ENCODE assay signal across 15 cellular contexts in genomic region chr6:10733151-10733715, GRCh38. TPM values are rescaled to one million over a fixed set of nuclear protein-coding genes. Genes with fewer than 3 reads are reported as not detected.
A peak's percentile ranks its signal among the peaks of the same experiment; 100 is the strongest.
DNase-seq lines count a peak whose midpoint lies in the region; ATAC-seq, FAIRE-seq and TF ChIP-seq lines count a peak whose summit lies in the region.
"Had no signal": no experiment of that assay in that cellular context is flagged by ENCODE, and none has a peak within 500 bp of the region (broad histone marks: within the 10 kb centered on the region; RNA-seq: fewer than 3 reads in every experiment).

No MANE protein-coding gene starts in this region.

- intact Hi-C loops in CD8-positive, alpha-beta T cell (cut with DNase I, micrococcal nuclease), result no loop called here
- intact Hi-C loops in naive thymus-derived CD4-positive, alpha-beta T cell (cut with micrococcal nuclease), result no loop called here

- no peak overlapping the region for H3K4me3 Mint-ChIP-seq in CD8-positive, alpha-beta T cell
- H3K4me3 Mint-ChIP-seq in HFFc6, result no peak overlapping the region
- H3K4me3 Mint-ChIP-seq in astrocyte (ENCODE audit: unreplicated experiment), result no peak overlapping the region
- no peak overlapping the region for H3K4me3 Mint-ChIP-seq in naive thymus-derived CD4-positive, alpha-beta T cell

- H3K4me1 ChIP-seq in CD8-positive, alpha-beta T cell (ENCODE audit: insufficient read depth, low read length), result no peaks in the 10 kb centered on the region
- H3K4me1 ChIP-seq in astrocyte (ENCODE audit: insufficient read depth, low read length), result peaks cover 8% of the 10 kb centered on the region
- H3K4me1 ChIP-seq in naive thymus-derived CD4-positive, alpha-beta T cell (ENCODE audit: control insufficient read depth in 2 of 2, insufficient read depth in 2 of 2, low read length in 2 of 2), result peaks cover 0 to 6% of the 10 kb centered on the region in 2 donors

- CTCF ChIA-PET in CD8-positive, alpha-beta T cell (lab: Charles Lee), result interaction anchor here (1.1 kb wide), 1 partner anchor 68 kb away, joined by 3 read pairs; no protein-coding TSS in a partner anchor
- CTCF ChIA-PET in naive thymus-derived CD4-positive, alpha-beta T cell (lab: Charles Lee), result no interaction called here

- H2AFZ ChIP-seq in astrocyte (ENCODE audit: low read depth, low read length), result no peak overlapping the region

- no peak overlapping the region for H3K4me3 ChIP-seq in CD8-positive, alpha-beta T cell (ENCODE audit: low read depth, low read length)
- no peak overlapping the region for H3K4me3 ChIP-seq in astrocyte (ENCODE audit: insufficient read depth, low read depth, low read length)
- no peak overlapping the region for H3K4me3 ChIP-seq in naive thymus-derived CD4-positive, alpha-beta T cell (ENCODE audit: low read length)
- H3K4me3 ChIP-seq: dorsolateral prefrontal cortex had no signal

- H3K4me2 ChIP-seq in astrocyte (ENCODE audit: low read length), result no peak overlapping the region

- no peaks in the 10 kb centered on the region for H3K9me3 Mint-ChIP-seq in CD8-positive, alpha-beta T cell
- H3K9me3 Mint-ChIP-seq in HFFc6 (no peaks in the 10 kb centered on the region), astrocyte (ENCODE audit: unreplicated experiment) (no peaks in the 10 kb centered on the region)
- no peaks in the 10 kb centered on the region for H3K9me3 Mint-ChIP-seq in naive thymus-derived CD4-positive, alpha-beta T cell

- peaks cover under 1% of the 10 kb centered on the region for H3K79me2 ChIP-seq in astrocyte (ENCODE audit: insufficient read depth, low read length)

- peak in 3 of 7 experiments; percentile 26 to 41 (median 29) for DNase-seq in CD8-positive, alpha-beta T cell
- DNase-seq in HFFc6 (no peak), astrocyte (ENCODE audit: low read depth) (peak; percentile 53), hepatic stellate cell (ENCODE audit: low spot score) (no peak), NCI-H2227 treated with DMSO at 0.1 percent for 48 hours (lab: John Stamatoyannopoulos, UW) (no peak)
- no peak for DNase-seq in naive thymus-derived CD4-positive, alpha-beta T cell
- DNase-seq: C1 segment of cervical spinal cord; dorsolateral prefrontal cortex; foreskin melanocyte; NCI-H1436; Right ventricle myocardium superior; stimulated activated CD4-positive, alpha-beta T cell treated with anti-CD3 and anti-CD28 coated beads, Interleukin-4, amount 100 ng/mL, for 1 hour; stimulated activated naive CD8-positive, alpha-beta T cell treated with anti-CD3 and anti-CD28 coated beads, Interleukin-15, Interleukin-2, amounts not matched to agents 100 U/mL and 50 U/mL, for 24 hours had no signal

- no peaks in the 10 kb centered on the region for H3K27me3 ChIP-seq in CD8-positive, alpha-beta T cell (ENCODE audit: insufficient read depth, low read length)
- H3K27me3 ChIP-seq in astrocyte (ENCODE audit: insufficient read depth, low read length), result no peaks in the 10 kb centered on the region
- no peaks in the 10 kb centered on the region for H3K27me3 ChIP-seq in naive thymus-derived CD4-positive, alpha-beta T cell (ENCODE audit: control insufficient read depth in 2 of 2, insufficient read depth in 2 of 2, low read length in 2 of 2)
- H3K27me3 ChIP-seq: dorsolateral prefrontal cortex had no signal

- ATAC-seq in CD8-positive, alpha-beta T cell, result peak; percentile 65
- peak; percentile 61 for ATAC-seq in naive thymus-derived CD4-positive, alpha-beta T cell
- ATAC-seq in HG03159 (IDR thresholded peaks at IDR 0.05; ENCODE audit: unreplicated experiment) (no peak), GM19035 (IDR thresholded peaks at IDR 0.05; ENCODE audit: unreplicated experiment) (no peak)
- ATAC-seq: stimulated activated naive CD8-positive, alpha-beta T cell treated with anti-CD3 and anti-CD28 coated beads, Interleukin-15, Interleukin-2, amounts not matched to agents 100 U/mL and 50 U/mL, for 24 hours had no signal

- no peak overlapping the region for H3K27ac Mint-ChIP-seq in CD8-positive, alpha-beta T cell
- H3K27ac Mint-ChIP-seq in HFFc6, result peak overlapping the region; percentile 88
- H3K27ac Mint-ChIP-seq in astrocyte (ENCODE audit: unreplicated experiment), result peak overlapping the region; percentile 10
- H3K27ac Mint-ChIP-seq in naive thymus-derived CD4-positive, alpha-beta T cell, result no peak overlapping the region

- POLR2A ChIA-PET in CD8-positive, alpha-beta T cell (lab: Charles Lee), result interaction anchor here (0.8 to 1.3 kb wide), 3 partner anchors 10 to 32 kb away, joined by 3 read pairs; no protein-coding TSS in a partner anchor
- POLR2A ChIA-PET in naive thymus-derived CD4-positive, alpha-beta T cell (lab: Charles Lee), result interaction anchor here (0.6 to 1.1 kb wide), 3 partner anchors 9 to 223 kb away, joined by 3 to 5 read pairs (median 4); no protein-coding TSS in a partner anchor

- H3K36me3 ChIP-seq in CD8-positive, alpha-beta T cell (ENCODE audit: insufficient read depth, low read length), result peaks cover 5% of the 10 kb centered on the region
- peaks cover 16% of the 10 kb centered on the region for H3K36me3 ChIP-seq in astrocyte (ENCODE audit: insufficient read depth, low read length)
- peaks cover 0 to 22% (median 5%) of the 10 kb centered on the region in 3 experiments for H3K36me3 ChIP-seq in naive thymus-derived CD4-positive, alpha-beta T cell (ENCODE audit: control insufficient read depth in 2 of 3, insufficient read depth in 3 of 3, low read length in 3 of 3)

- no peaks in the 10 kb centered on the region for H3K27me3 Mint-ChIP-seq in CD8-positive, alpha-beta T cell (ENCODE audit: low read depth)
- H3K27me3 Mint-ChIP-seq in HFFc6 (ENCODE audit: insufficient read depth), result no peaks in the 10 kb centered on the region; the same call in 1 of the 2 replicates
- H3K27me3 Mint-ChIP-seq in astrocyte (ENCODE audit: low read depth, unreplicated experiment), result no peaks in the 10 kb centered on the region
- no peaks in the 10 kb centered on the region for H3K27me3 Mint-ChIP-seq in naive thymus-derived CD4-positive, alpha-beta T cell

- no peak for FAIRE-seq in astrocyte (lab: Jason Lieb, UNC)

- H3K9ac ChIP-seq in astrocyte (ENCODE audit: low read length), result no peak overlapping the region

- TF ChIP-seq CTCF in CD8-positive, alpha-beta T cell (IDR thresholded peaks at IDR 0.05), result no peak
- TF ChIP-seq CTCF in HFFc6 (IDR thresholded peaks at IDR 0.05), result no peak
- no peak for TF ChIP-seq CTCF in astrocyte (IDR thresholded peaks at IDR 0.05; ENCODE audit: insufficient read depth, low read depth, low read length)

- no peaks in the 10 kb centered on the region for H3K9me3 ChIP-seq in CD8-positive, alpha-beta T cell (ENCODE audit: low read length)
- H3K9me3 ChIP-seq in astrocyte (ENCODE audit: insufficient read depth, low read depth, low read length), result no peaks in the 10 kb centered on the region
- no peaks in the 10 kb centered on the region for H3K9me3 ChIP-seq in naive thymus-derived CD4-positive, alpha-beta T cell (ENCODE audit: control insufficient read depth in 2 of 3, low read length in 3 of 3)

- peaks cover 3% of the 10 kb centered on the region for H3K4me1 Mint-ChIP-seq in CD8-positive, alpha-beta T cell (ENCODE audit: low read depth)
- H3K4me1 Mint-ChIP-seq in HFFc6 (ENCODE audit: low read depth), result peaks cover 25% of the 10 kb centered on the region
- H3K4me1 Mint-ChIP-seq in astrocyte (ENCODE audit: low read depth, unreplicated experiment), result peaks cover 29% of the 10 kb centered on the region
- H3K4me1 Mint-ChIP-seq in naive thymus-derived CD4-positive, alpha-beta T cell, result peaks cover 0 to 4% (median under 1%) of the 10 kb centered on the region in 7 donors

- no peak overlapping the region for H3K27ac ChIP-seq in CD8-positive, alpha-beta T cell (ENCODE audit: low read depth, low read length)
- no peak overlapping the region for H3K27ac ChIP-seq in astrocyte (ENCODE audit: low read depth, low read length)
- H3K27ac ChIP-seq in naive thymus-derived CD4-positive, alpha-beta T cell (ENCODE audit: low read depth, low read length), result no peak overlapping the region
- H3K27ac ChIP-seq: dorsolateral prefrontal cortex had no signal

- peaks cover 43% of the 10 kb centered on the region for H3K36me3 Mint-ChIP-seq in CD8-positive, alpha-beta T cell
- H3K36me3 Mint-ChIP-seq in HFFc6 (ENCODE audit: low read depth) (peaks cover 28% of the 10 kb centered on the region), astrocyte (ENCODE audit: low read depth, unreplicated experiment) (peaks cover 15% of the 10 kb centered on the region)
- peaks cover 8 to 25% (median 11%) of the 10 kb centered on the region in 5 donors for H3K36me3 Mint-ChIP-seq in naive thymus-derived CD4-positive, alpha-beta T cell

- no peaks in the 10 kb centered on the region for H4K20me1 ChIP-seq in astrocyte (ENCODE audit: insufficient read depth, low read length)

RNA-seq across cellular contexts. Expression of gene TMEM14C, which starts 10.4 kb away (rescaled TPM):
- total RNA-seq in CD8-positive, alpha-beta T cell, result 1 to 10 TPM; 7.5 to 8.5 TPM
- 100 to 1,000 TPM; 140 to 158 (median 145) TPM for total RNA-seq in HFFc6 (2021; fragmentation: NEBNext Ultra II Directional; extraction: Animal tissue kit (Norgen Biotek cat#: 25700))
- 128 and 134 TPM in 2 replicates for total RNA-seq in astrocyte
- total RNA-seq in naive thymus-derived CD4-positive, alpha-beta T cell, result 10 to 100 TPM; 20.2 to 64.3 (median 25.0) TPM
- 100 to 1,000 TPM in 1 of 2 donors, 10 to 100 TPM in 1; 68.0 to 172 TPM for polyA plus RNA-seq in naive thymus-derived CD4-positive, alpha-beta T cell

RNA-seq across cellular contexts. Expression of gene TMEM14B, which starts 14.4 kb away (rescaled TPM):
- total RNA-seq in CD8-positive, alpha-beta T cell, result 10 to 100 TPM; 36.5 to 41.2 TPM
- total RNA-seq in HFFc6 (2021; fragmentation: NEBNext Ultra II Directional; extraction: Animal tissue kit (Norgen Biotek cat#: 25700)), result 100 to 1,000 TPM in 1 of 6 experiments, 10 to 100 TPM in 5; 82.7 to 113 (median 96.7) TPM
- 52.2 and 52.8 TPM in 2 replicates for total RNA-seq in astrocyte
- 10 to 100 TPM; 48.6 to 93.8 (median 75.4) TPM for total RNA-seq in naive thymus-derived CD4-positive, alpha-beta T cell
- 100 to 1,000 TPM; 157 to 257 TPM for polyA plus RNA-seq in naive thymus-derived CD4-positive, alpha-beta T cell

RNA-seq across cellular contexts. Expression of gene PAK1IP1, which starts 38.5 kb away (rescaled TPM):
- 1 to 10 TPM; 6.5 to 6.8 TPM for total RNA-seq in CD8-positive, alpha-beta T cell
- total RNA-seq in HFFc6 (2021; fragmentation: NEBNext Ultra II Directional; extraction: Animal tissue kit (Norgen Biotek cat#: 25700)), result 10 to 100 TPM; 18.2 to 23.1 (median 19.4) TPM
- 20.1 and 21.9 TPM in 2 replicates for total RNA-seq in astrocyte
- total RNA-seq in naive thymus-derived CD4-positive, alpha-beta T cell, result 10 to 100 TPM in 1 of 5 experiments, 1 to 10 TPM in 4; 5.2 to 15.2 (median 8.0) TPM
- 10 to 100 TPM; 16.5 to 22.0 TPM for polyA plus RNA-seq in naive thymus-derived CD4-positive, alpha-beta T cell

RNA-seq across cellular contexts. Expression of gene C6orf52, which starts 38.8 kb away (rescaled TPM):
- not detected for total RNA-seq in CD8-positive, alpha-beta T cell
- not detected for total RNA-seq in HFFc6 (2021; fragmentation: NEBNext Ultra II Directional; extraction: Animal tissue kit (Norgen Biotek cat#: 25700))
- total RNA-seq in astrocyte, result 2.3 and 2.9 TPM in 2 replicates
- total RNA-seq in naive thymus-derived CD4-positive, alpha-beta T cell, result 1 to 10 TPM in 2 of 5 experiments, not detected in 3; 1.2 to 1.9 TPM
- 1 to 10 TPM; 1.1 to 1.3 TPM for polyA plus RNA-seq in naive thymus-derived CD4-positive, alpha-beta T cell

Comparison
In these comparisons a context has a peak if more than half of its experiments do, and no peak if none do; other contexts are left out.
1. ATAC-seq: peak in CD8-positive, alpha-beta T cell (single experiment) and naive thymus-derived CD4-positive, alpha-beta T cell (single experiment); none in HG03159 (single experiment) and GM19035 (single experiment).
2. H3K27ac Mint-ChIP-seq: peak in HFFc6 (single experiment) and astrocyte (single experiment); none in CD8-positive, alpha-beta T cell (single experiment) and naive thymus-derived CD4-positive, alpha-beta T cell (0 of 9).